10 cellular contexts compared by ENCODE assay signal in the genomic region with DNA sequence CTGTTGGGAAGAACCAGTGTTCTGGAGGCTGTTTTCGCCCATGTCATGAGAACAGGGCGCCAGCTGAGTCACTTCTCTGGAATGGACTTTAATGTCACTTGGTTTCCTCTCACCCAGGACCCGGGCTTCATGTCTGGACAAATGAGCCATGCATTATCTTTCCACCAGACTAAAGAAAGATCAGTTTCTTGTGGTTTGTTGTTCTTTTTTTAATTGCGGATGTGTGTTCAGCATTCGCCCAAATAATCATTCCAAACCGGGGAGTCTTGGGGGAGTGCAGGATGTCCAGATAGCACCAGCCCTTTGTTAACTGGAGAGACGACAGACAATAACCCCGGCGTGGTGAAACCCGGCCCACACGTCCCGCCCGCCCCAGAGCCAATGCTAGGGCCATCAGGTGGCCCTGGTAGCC.
DNase-seq lines count a peak whose midpoint lies in the region; ATAC-seq and TF ChIP-seq lines count a peak whose summit lies in the region.
"Had no signal": no experiment of that assay in that cellular context is flagged by ENCODE, and none has a peak within 500 bp of the region (broad histone marks: within the 10 kb centered on the region; RNA-seq: fewer than 3 reads in every experiment).

No MANE protein-coding gene starts in this region.

- no peaks in the 10 kb centered on the region for H3K27me3 ChIP-seq in SJCRH30

- peak overlapping the region; percentile 96 for H3K27ac ChIP-seq in SJCRH30
- H3K27ac ChIP-seq: neutrophil, VCaP had no signal

- no peak for TF ChIP-seq CTCF in nephron progenitor cell (IDR thresholded peaks at IDR 0.05)
- no peak for TF ChIP-seq CTCF in type B pancreatic cell (conservative IDR thresholded peaks at IDR 0.05)

- H3K4me3 Mint-ChIP-seq in nephron progenitor cell (no peak overlapping the region), type B pancreatic cell (no peak overlapping the region)

- peak; percentile 51 for DNase-seq in 8988T
- DNase-seq in SJCRH30, result peak; percentile 44 to 58
- peak; percentile 64 for DNase-seq in fibroblast of gingiva (ENCODE audit: low read depth)
- no peak for DNase-seq in nephron progenitor cell
- no peak for DNase-seq in type B pancreatic cell (ENCODE audit: extremely low spot score, unreplicated experiment)
- no peak for DNase-seq in NCI-H510A (lab: John Stamatoyannopoulos, UW)

- H3K9me3 ChIP-seq in SJCRH30 (replicated peaks), result no peaks in the 10 kb centered on the region
- H3K9me3 ChIP-seq: neutrophil had no signal

- H3K4me3 ChIP-seq in SJCRH30, result no peak overlapping the region

- peaks cover 88% of the 10 kb centered on the region for H3K4me1 Mint-ChIP-seq in nephron progenitor cell
- H3K4me1 Mint-ChIP-seq in type B pancreatic cell (ENCODE audit: unreplicated experiment), result peaks cover 34% of the 10 kb centered on the region

- no peak for ATAC-seq in GM18873 (IDR thresholded peaks at IDR 0.05; ENCODE audit: low FRiP score, unreplicated experiment)
- ATAC-seq in GM21619 (IDR thresholded peaks at IDR 0.05; ENCODE audit: unreplicated experiment), result no peak

- H3K27me3 Mint-ChIP-seq in nephron progenitor cell (ENCODE audit: low read depth, poor library complexity) (peaks cover 4% of the 10 kb centered on the region), type B pancreatic cell (no peaks in the 10 kb centered on the region)

- H3K36me3 ChIP-seq in SJCRH30, result no peaks in the 10 kb centered on the region; the same call in 1 of the 2 replicates
- H3K36me3 ChIP-seq: neutrophil had no signal

- H3K9me3 Mint-ChIP-seq in nephron progenitor cell (peaks cover 3% of the 10 kb centered on the region), type B pancreatic cell (no peaks in the 10 kb centered on the region)

- H3K4me1 ChIP-seq in SJCRH30, result peaks cover 50% of the 10 kb centered on the region

- peak overlapping the region; percentile 21 for H3K27ac Mint-ChIP-seq in nephron progenitor cell
- no peak overlapping the region for H3K27ac Mint-ChIP-seq in type B pancreatic cell

- H3K36me3 Mint-ChIP-seq in nephron progenitor cell (ENCODE audit: low read depth) (peaks cover 31% of the 10 kb centered on the region), type B pancreatic cell (peaks cover 11% of the 10 kb centered on the region)

Comparison
In these comparisons a context has a peak if more than half of its experiments do, and no peak if none do; other contexts are left out.
1. DNase-seq: peak in 8988T (single experiment), SJCRH30 (2 of 2) and fibroblast of gingiva (single experiment); none in nephron progenitor cell (single experiment), type B pancreatic cell (single experiment) and NCI-H510A (single experiment).